13 cellular contexts compared by ENCODE assay signal in genomic region chr19:15123031-15123890, GRCh38. TPM values are rescaled to one million over a fixed set of nuclear protein-coding genes. Genes with fewer than 3 reads are reported as not detected.
DNase-seq lines count a peak whose midpoint lies in the region; ATAC-seq and TF ChIP-seq lines count a peak whose summit lies in the region.
"Had no signal": no experiment of that assay in that cellular context is flagged by ENCODE, and none has a peak within 500 bp of the region (broad histone marks: within the 10 kb centered on the region; RNA-seq: fewer than 3 reads in every experiment).

No MANE protein-coding gene starts in this region.

- H3K9ac ChIP-seq in Loucy (ENCODE audit: low read depth, low read length, poor library complexity, severe bottlenecking) = peak overlapping the region; percentile 76

- peak overlapping the region; percentile 80 for H3K4me3 ChIP-seq in Loucy (ENCODE audit: low read length, poor library complexity, severe bottlenecking)
- no peak overlapping the region for H3K4me3 ChIP-seq in osteoblast (ENCODE audit: insufficient read depth, low read length)
- H3K4me3 ChIP-seq: mucosa of descending colon had no signal

- peaks cover 5% of the 10 kb centered on the region for H4K20me1 ChIP-seq in Loucy (ENCODE audit: insufficient read depth, low read length, poor library complexity, severe bottlenecking)
- peaks cover 4% of the 10 kb centered on the region for H4K20me1 ChIP-seq in osteoblast (ENCODE audit: insufficient read depth, low read length)

- H3K9me3 ChIP-seq in CD4-positive, alpha-beta T cell (ENCODE audit: control insufficient read depth, low read length) = no peaks in the 10 kb centered on the region
- H3K9me3 ChIP-seq in Loucy (ENCODE audit: insufficient read depth, low read depth, low read length) (no peaks in the 10 kb centered on the region), osteoblast (ENCODE audit: low read depth, low read length) (no peaks in the 10 kb centered on the region)
- H3K9me3 ChIP-seq: mucosa of descending colon, upper lobe of right lung had no signal

- peaks cover 27% of the 10 kb centered on the region for H3K79me2 ChIP-seq in Loucy (ENCODE audit: insufficient read depth, low read length)
- H3K79me2 ChIP-seq in osteoblast (ENCODE audit: insufficient read depth, low read length) = peaks cover 27% of the 10 kb centered on the region

- H3K27me3 Mint-ChIP-seq in CD4-positive, alpha-beta T cell = no peaks in the 10 kb centered on the region
- H3K27me3 Mint-ChIP-seq in central memory CD8-positive, alpha-beta T cell = peaks cover 6% of the 10 kb centered on the region
- H3K27me3 Mint-ChIP-seq: dendritic cell treated with granulocyte-macrophage colony-stimulating factor and Interleukin-4, amounts not matched to agents 40 ng/mL and 50 ng/mL, for 4 days had no signal

- no peak for ATAC-seq in CD4-positive, alpha-beta T cell (ENCODE audit: poor library complexity)
- no peak for ATAC-seq in central memory CD8-positive, alpha-beta T cell (replicated peaks; ENCODE audit: extremely low read depth, poor library complexity, severe bottlenecking)
- no peak for ATAC-seq in GM19455 (IDR thresholded peaks at IDR 0.05; ENCODE audit: unreplicated experiment)
- ATAC-seq in omental fat pad (ENCODE audit: low FRiP score) = no peak
- ATAC-seq: upper lobe of right lung had no signal

- H3K4me3 Mint-ChIP-seq in CD4-positive, alpha-beta T cell = peak overlapping the region; percentile 99
- H3K4me3 Mint-ChIP-seq in central memory CD8-positive, alpha-beta T cell = peak overlapping the region; percentile 87
- H3K4me3 Mint-ChIP-seq: dendritic cell treated with granulocyte-macrophage colony-stimulating factor and Interleukin-4, amounts not matched to agents 40 ng/mL and 50 ng/mL, for 4 days had no signal

- CTCF ChIA-PET in CD4-positive, alpha-beta T cell (lab: Charles Lee) = interaction anchor here (0.5 to 0.9 kb wide), 2 partner anchors 35 to 296 kb away, joined by 3 to 5 read pairs; partner anchors contain the start of gene AKAP8L

- H3K36me3 Mint-ChIP-seq in CD4-positive, alpha-beta T cell (ENCODE audit: low read depth) = peaks cover 61% of the 10 kb centered on the region
- peaks cover 20% of the 10 kb centered on the region for H3K36me3 Mint-ChIP-seq in central memory CD8-positive, alpha-beta T cell (ENCODE audit: insufficient read depth)

- H3F3A ChIP-seq in Loucy (ENCODE audit: low read depth) = no peaks in the 10 kb centered on the region

- H3K36me3 ChIP-seq in Loucy (ENCODE audit: insufficient read depth, low read length) = peaks cover 23% of the 10 kb centered on the region; the same call in 1 of the 2 replicates
- H3K36me3 ChIP-seq in osteoblast (ENCODE audit: insufficient read depth, low read length) = peaks cover 27% of the 10 kb centered on the region

- peak overlapping the region; percentile 96 for H3K27ac Mint-ChIP-seq in CD4-positive, alpha-beta T cell
- peak overlapping the region; percentile 95 for H3K27ac Mint-ChIP-seq in central memory CD8-positive, alpha-beta T cell (ENCODE audit: low read depth)

- peak overlapping the region; percentile 91 for H3K4me2 ChIP-seq in Loucy (ENCODE audit: low read depth, low read length, poor library complexity, severe bottlenecking)
- H3K4me2 ChIP-seq in osteoblast (ENCODE audit: insufficient read depth, low read length) = no peak overlapping the region

- H3K9me2 ChIP-seq in Loucy (replicated peaks; ENCODE audit: low read depth, low read length) = no peaks in the 10 kb centered on the region

- no peak for TF ChIP-seq CTCF in CD4-positive, alpha-beta T cell (IDR thresholded peaks at IDR 0.05)
- no peak for TF ChIP-seq CTCF in Loucy (conservative IDR thresholded peaks at IDR 0.05; ENCODE audit: low read length)
- TF ChIP-seq CTCF in osteoblast (IDR thresholded peaks at IDR 0.05; ENCODE audit: extremely low read depth, low read depth, low read length) = no peak
- no peak for TF ChIP-seq CTCF in omental fat pad (IDR thresholded peaks at IDR 0.05)

- no peaks in the 10 kb centered on the region for H3K9me3 Mint-ChIP-seq in CD4-positive, alpha-beta T cell
- H3K9me3 Mint-ChIP-seq in central memory CD8-positive, alpha-beta T cell = no peaks in the 10 kb centered on the region
- H3K9me3 Mint-ChIP-seq: dendritic cell treated with granulocyte-macrophage colony-stimulating factor and Interleukin-4, amounts not matched to agents 40 ng/mL and 50 ng/mL, for 4 days had no signal

- POLR2A ChIA-PET in CD4-positive, alpha-beta T cell (lab: Charles Lee) = interaction anchor here (0.6 to 3.6 kb wide), 2 partner anchors 19 to 256 kb away, joined by 3 to 14 read pairs; partner anchors contain the start of gene AKAP8

- peaks cover 16% of the 10 kb centered on the region for H3K4me1 ChIP-seq in Loucy (ENCODE audit: insufficient read depth, low read length, poor library complexity, severe bottlenecking)
- peaks cover 19% of the 10 kb centered on the region for H3K4me1 ChIP-seq in osteoblast (ENCODE audit: insufficient read depth, low read length)

- H3K4me1 Mint-ChIP-seq in CD4-positive, alpha-beta T cell (ENCODE audit: low read depth) = peaks cover 27% of the 10 kb centered on the region
- H3K4me1 Mint-ChIP-seq in central memory CD8-positive, alpha-beta T cell = peaks cover 23% of the 10 kb centered on the region

- intact Hi-C loops in CD4-positive, alpha-beta T cell (cut with DNase I, micrococcal nuclease) = no loop called here

- no peak overlapping the region for H3K27ac ChIP-seq in CD4-positive, alpha-beta T cell (ENCODE audit: low read depth, low read length)
- no peak overlapping the region for H3K27ac ChIP-seq in osteoblast (ENCODE audit: low read depth, low read length)

- no peak for DNase-seq in CD4-positive, alpha-beta T cell
- DNase-seq in central memory CD8-positive, alpha-beta T cell (ENCODE audit: low spot score in 2 of 2) = no peak
- DNase-seq in osteoblast (ENCODE audit: insufficient read length, low spot score, missing footprints) = peak; percentile 8
- no peak for DNase-seq in hypothalamus (lab: John Stamatoyannopoulos, UW)
- no peak for DNase-seq in GM19238 (ENCODE audit: insufficient read length, low spot score)
- DNase-seq in omental fat pad (ENCODE audit: low spot score) = no peak
- DNase-seq: stimulated activated CD4-positive, alpha-beta T cell treated with anti-CD3 and anti-CD28 coated beads, Interleukin-1b, Interleukin-23, amount 100 ng/mL, for 48 hours; upper lobe of right lung had no signal

- no peak overlapping the region for H2AFZ ChIP-seq in Loucy (ENCODE audit: low read length)
- no peak overlapping the region for H2AFZ ChIP-seq in osteoblast (ENCODE audit: low read length)

- no peaks in the 10 kb centered on the region for H3K27me3 ChIP-seq in CD4-positive, alpha-beta T cell (ENCODE audit: control insufficient read depth, insufficient read depth, low read length)
- H3K27me3 ChIP-seq in Loucy (ENCODE audit: insufficient read depth, low read length, poor library complexity, severe bottlenecking) (no peaks in the 10 kb centered on the region), osteoblast (ENCODE audit: insufficient read depth, low read length) (no peaks in the 10 kb centered on the region)
- H3K27me3 ChIP-seq: upper lobe of right lung had no signal

RNA-seq across cellular contexts. Expression of gene SYDE1, which starts 16.1 kb away (rescaled TPM):
- total RNA-seq in CD4-positive, alpha-beta T cell = under 1 TPM in 1 of 2 experiments, not detected in 1; 0.22 TPM
- 45.1 and 56.8 TPM in 2 replicates for total RNA-seq in osteoblast
- total RNA-seq in omental fat pad = 10 to 100 TPM; 14.8 to 26.6 (median 21.6) TPM

RNA-seq across cellular contexts. Expression of gene OR1I1, which starts 41.2 kb away (rescaled TPM):
- not detected for total RNA-seq in CD4-positive, alpha-beta T cell
- total RNA-seq in osteoblast (not detected in 2 replicates), omental fat pad (not detected)
- total RNA-seq: mucosa of descending colon, SK-MEL-5, upper lobe of right lung had no signal

Comparison
In these comparisons a context has a peak if more than half of its experiments do, and no peak if none do; other contexts are left out.
1. RNA of gene SYDE1, which starts 16.1 kb away (total RNA-seq): 45.1 to 56.8 TPM in osteoblast and 14.8 to 26.6 TPM in omental fat pad; 0.22 TPM in CD4-positive, alpha-beta T cell; every median in the first group is over 10 times any median in the second.